Comparison of ENCODE assay signal across 8 cellular contexts in genomic region chr5:61768692-61769281, GRCh38.
DNase-seq lines count a peak whose midpoint lies in the region; ATAC-seq and TF ChIP-seq lines count a peak whose summit lies in the region.

No MANE protein-coding gene starts in this region.

- peaks cover 0 to 9% (median 2%) of the 10 kb centered on the region in 5 experiments for H3K9me3 Mint-ChIP-seq in brain

- peaks cover 13% of the 10 kb centered on the region for H3K4me1 Mint-ChIP-seq in brain

- H3K79me2 ChIP-seq in MM.1S (ENCODE audit: low read length) (no peaks in the 10 kb centered on the region), osteoblast (ENCODE audit: insufficient read depth, low read length) (no peaks in the 10 kb centered on the region)

- peak; percentile 76 for TF ChIP-seq CTCF in 22Rv1 (IDR thresholded peaks at IDR 0.05)
- peak; percentile 72 for TF ChIP-seq CTCF in MM.1S (IDR thresholded peaks at IDR 0.05; ENCODE audit: low read length)
- TF ChIP-seq CTCF in brain (conservative IDR thresholded peaks at IDR 0.05), result peak; percentile 47 to 52
- peak; percentile 47 for TF ChIP-seq CTCF in osteoblast (IDR thresholded peaks at IDR 0.05; ENCODE audit: extremely low read depth, low read depth, low read length)

- H3K4me1 ChIP-seq in MM.1S (ENCODE audit: low read length) (no peaks in the 10 kb centered on the region), osteoblast (ENCODE audit: insufficient read depth, low read length) (no peaks in the 10 kb centered on the region)

- H3F3A ChIP-seq in MM.1S (ENCODE audit: insufficient read depth, low read length), result no peaks in the 10 kb centered on the region

- H3K27me3 Mint-ChIP-seq in brain, result no peaks in the 10 kb centered on the region

- peak; percentile 97 for ATAC-seq in GM18498 (IDR thresholded peaks at IDR 0.05; ENCODE audit: unreplicated experiment)
- ATAC-seq in HG02588 (IDR thresholded peaks at IDR 0.05; ENCODE audit: unreplicated experiment), result peak; percentile 93

- no peaks in the 10 kb centered on the region for H3K9me3 ChIP-seq in MM.1S (replicated peaks; ENCODE audit: insufficient read depth, low read length)
- H3K9me3 ChIP-seq in osteoblast (ENCODE audit: low read depth, low read length), result no peaks in the 10 kb centered on the region

- no peak overlapping the region for H3K4me3 Mint-ChIP-seq in brain

- H3K4me2 ChIP-seq in MM.1S (ENCODE audit: low read depth, low read length), result no peak overlapping the region
- no peak overlapping the region for H3K4me2 ChIP-seq in osteoblast (ENCODE audit: insufficient read depth, low read length)

- DNase-seq in MM.1S (peak; percentile 19), osteoblast (ENCODE audit: insufficient read length, low spot score, missing footprints) (no peak), cortex of kidney (lab: John Stamatoyannopoulos, UW) (no peak), medulla oblongata (ENCODE audit: extremely low spot score) (no peak)

- H3K36me3 ChIP-seq in MM.1S (replicated peaks; ENCODE audit: insufficient read depth, low read length), result no peaks in the 10 kb centered on the region
- no peaks in the 10 kb centered on the region for H3K36me3 ChIP-seq in osteoblast (ENCODE audit: insufficient read depth, low read length)

- H3K9ac ChIP-seq in MM.1S (ENCODE audit: low read length), result no peak overlapping the region

- no peak overlapping the region for H3K27ac Mint-ChIP-seq in brain

- no peaks in the 10 kb centered on the region for H3K36me3 Mint-ChIP-seq in brain

- H4K20me1 ChIP-seq in MM.1S (ENCODE audit: insufficient read depth, low read length) (no peaks in the 10 kb centered on the region), osteoblast (ENCODE audit: insufficient read depth, low read length) (no peaks in the 10 kb centered on the region)

- H2AFZ ChIP-seq in MM.1S (ENCODE audit: low read length) (no peak overlapping the region), osteoblast (ENCODE audit: low read length) (no peak overlapping the region)

- H3K27ac ChIP-seq in 22Rv1, result no peak overlapping the region
- no peak overlapping the region for H3K27ac ChIP-seq in MM.1S (ENCODE audit: low read length)
- H3K27ac ChIP-seq in osteoblast (ENCODE audit: low read depth, low read length), result no peak overlapping the region

- H3K27me3 ChIP-seq in MM.1S (replicated peaks; ENCODE audit: insufficient read depth, low read length) (no peaks in the 10 kb centered on the region), osteoblast (ENCODE audit: insufficient read depth, low read length) (no peaks in the 10 kb centered on the region)

- no peak overlapping the region for H3K4me3 ChIP-seq in MM.1S (ENCODE audit: low read length)
- H3K4me3 ChIP-seq in osteoblast (ENCODE audit: insufficient read depth, low read length), result no peak overlapping the region

- H3K9me2 ChIP-seq in MM.1S (replicated peaks; ENCODE audit: insufficient read depth, low read length), result no peaks in the 10 kb centered on the region
